In the genomic region with DNA sequence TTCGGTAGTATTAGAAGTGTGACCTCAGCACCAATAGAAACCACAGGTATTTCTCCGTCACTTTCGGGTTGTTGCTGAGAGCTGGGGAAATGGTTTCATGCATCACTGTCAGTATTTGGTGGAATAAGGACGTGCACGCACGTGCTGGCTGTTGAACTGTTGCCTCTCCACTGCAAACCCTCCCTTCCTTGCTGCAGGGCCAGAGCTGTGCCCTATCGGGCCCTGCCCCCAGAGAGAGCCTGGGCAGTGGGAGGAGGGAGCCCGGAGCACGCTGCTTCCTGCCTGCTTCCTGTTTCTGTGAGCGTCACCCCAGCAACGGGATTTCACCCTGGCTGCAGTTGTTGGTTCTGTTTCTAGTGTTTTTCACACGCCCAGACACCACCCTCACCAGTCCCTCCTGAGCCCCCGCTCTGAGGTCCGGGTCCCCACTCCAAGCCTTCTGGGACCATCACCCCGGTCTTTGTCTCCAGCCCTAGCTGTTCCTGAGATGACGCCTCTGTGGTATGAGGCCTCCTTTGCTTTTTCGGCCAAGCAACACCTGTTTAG, we compare ENCODE assay signal across 8 cellular contexts. TPM values are rescaled to one million over a fixed set of nuclear protein-coding genes. Genes with fewer than 3 reads are reported as not detected.
A peak's percentile ranks its signal among the peaks of the same experiment; 100 is the strongest.
DNase-seq lines count a peak whose midpoint lies in the region; ATAC-seq and TF ChIP-seq lines count a peak whose summit lies in the region.

No MANE protein-coding gene starts in this region.

- ATAC-seq in GM19395 (IDR thresholded peaks at IDR 0.05; ENCODE audit: unreplicated experiment) (peak; percentile 80), HG03469 (IDR thresholded peaks at IDR 0.05; ENCODE audit: unreplicated experiment) (peak; percentile 64), upper lobe of left lung (ENCODE audit: low FRiP score in 2 of 2) (peak; percentile 79 to 94)

- peak overlapping the region; percentile 74 to 89 (median 79) for H3K9ac ChIP-seq in BLaER1 treated with 17β-estradiol and CSF1 and Interleukin-3, amounts not matched to agents 10 nM and 100 nM

- H4K20me1 ChIP-seq in BLaER1 treated with 17β-estradiol and CSF1 and Interleukin-3, amounts not matched to agents 10 nM and 100 nM = peaks cover 0 to 8% (median 0%) of the 10 kb centered on the region in 11 experiments; a peak in 7 of 22 replicates

- DNase-seq in RPMI8226 (peak; percentile 90), globus pallidus (ENCODE audit: low spot score) (peak; percentile 63), ovary (peak; percentile 72 to 86 (median 77)), upper lobe of left lung (peak; percentile 85 to 97)
- peak; percentile 76 for DNase-seq in activated effector memory CD4-positive, alpha-beta T cell treated with Interleukin-2 at 50 U/mL for 16 hours

- 13 to 17% (median 15%) methylated on average over 17 of the region's 17 CpGs for WGBS in ovary, 3 donors
- WGBS in upper lobe of left lung, 2 donors = 2 to 3% methylated on average over 12 to 17 of the region's 17 CpGs

- H3K36me3 ChIP-seq in BLaER1 treated with 17β-estradiol and CSF1 and Interleukin-3, amounts not matched to agents 10 nM and 100 nM = no peaks in the 10 kb centered on the region
- H3K36me3 ChIP-seq in ovary (no peaks in the 10 kb centered on the region), upper lobe of left lung (no peaks in the 10 kb centered on the region)

- TF ChIP-seq POLR2A in ovary (IDR thresholded peaks at IDR 0.05) (peak; percentile 18), upper lobe of left lung (IDR thresholded peaks at IDR 0.05) (peak in 2 of 4 donors; percentile 33 to 56)

- no peaks in the 10 kb centered on the region for H3K27me3 ChIP-seq in BLaER1 treated with 17β-estradiol and CSF1 and Interleukin-3, amounts not matched to agents 10 nM and 100 nM
- H3K27me3 ChIP-seq in ovary = no peaks in the 10 kb centered on the region
- no peaks in the 10 kb centered on the region for H3K27me3 ChIP-seq in upper lobe of left lung

- peak overlapping the region; percentile 33 to 66 (median 52) for H3K4me3 ChIP-seq in BLaER1 treated with 17β-estradiol and CSF1 and Interleukin-3, amounts not matched to agents 10 nM and 100 nM
- no peak overlapping the region for H3K4me3 ChIP-seq in ovary
- H3K4me3 ChIP-seq in upper lobe of left lung = peak overlapping the region in 3 of 4 donors; percentile 9 to 38 (median 27)

- H3K9me3 ChIP-seq in BLaER1 treated with 17β-estradiol and CSF1 and Interleukin-3, amounts not matched to agents 10 nM and 100 nM (replicated peaks in 1 of 11) = no peaks in the 10 kb centered on the region
- H3K9me3 ChIP-seq in ovary (no peaks in the 10 kb centered on the region), upper lobe of left lung (no peaks in the 10 kb centered on the region)

- H3K4me2 ChIP-seq in BLaER1 treated with 17β-estradiol and CSF1 and Interleukin-3, amounts not matched to agents 10 nM and 100 nM = peak overlapping the region; percentile 95 to 99 (median 96)

- TF ChIP-seq EP300 in ovary (IDR thresholded peaks at IDR 0.05) = no peak
- TF ChIP-seq EP300 in upper lobe of left lung (IDR thresholded peaks at IDR 0.05) = peak in 3 of 4 donors; percentile 31 to 76 (median 67)

- TF ChIP-seq CTCF in ovary (IDR thresholded peaks at IDR 0.05) (no peak), upper lobe of left lung (IDR thresholded peaks at IDR 0.05) (peak in 4 of 6 experiments; percentile 27 to 70 (median 40))

- intact Hi-C loops in ovary (cut with DNase I) = loop anchor here in 1 of 4 donors (10.0 kb wide), 1 partner anchor 70 kb away; no protein-coding TSS in a partner anchor

- H3K27ac ChIP-seq in BLaER1 treated with 17β-estradiol and CSF1 and Interleukin-3, amounts not matched to agents 10 nM and 100 nM = peak overlapping the region; percentile 87 to 98 (median 91)
- H3K27ac ChIP-seq in ovary (no peak overlapping the region), upper lobe of left lung (peak overlapping the region; percentile 85 to 89 (median 87))

- H3K4me1 ChIP-seq in BLaER1 treated with 17β-estradiol and CSF1 and Interleukin-3, amounts not matched to agents 10 nM and 100 nM = peaks cover 91 to 99% (median 95%) of the 10 kb centered on the region in 10 experiments
- H3K4me1 ChIP-seq in ovary (ENCODE audit: insufficient read depth) (peaks cover 23% of the 10 kb centered on the region), upper lobe of left lung (peaks cover 65 to 68% (median 66%) of the 10 kb centered on the region in 4 donors)

RNA-seq across cellular contexts. Expression of a gene that starts 47.4 kb away (rescaled TPM):
- total RNA-seq in ovary (10 to 100 TPM; 32.4 to 71.1 (median 56.1) TPM), upper lobe of left lung (100 to 1,000 TPM; 185 to 291 (median 242) TPM)
- polyA plus RNA-seq in ovary = 10 to 100 TPM; 27.4 to 71.1 TPM

Comparison
In these comparisons a context has a peak if more than half of its experiments do, and no peak if none do; other contexts are left out.
1. H3K27ac ChIP-seq: peak in BLaER1 treated with 17β-estradiol and CSF1 and Interleukin-3, amounts not matched to agents 10 nM and 100 nM (11 of 11) and upper lobe of left lung (4 of 4); none in ovary (0 of 2).
2. CTCF ChIP-seq: peak in upper lobe of left lung (4 of 6); none in ovary (0 of 3).
3. Peak in every context shown above with its lines, with median percentiles within 50 percentile points of each other: ATAC-seq and DNase-seq.